ENCODE assay signal across 9 cellular contexts in genomic region chr20:16701296-16701695, GRCh38. TPM values are rescaled to one million over a fixed set of nuclear protein-coding genes. Genes with fewer than 3 reads are reported as not detected.
DNase-seq lines count a peak whose midpoint lies in the region; ATAC-seq, FAIRE-seq and TF ChIP-seq lines count a peak whose summit lies in the region.
"Had no signal": no experiment of that assay in that cellular context is flagged by ENCODE, and none has a peak within 500 bp of the region (broad histone marks: within the 10 kb centered on the region; RNA-seq: fewer than 3 reads in every experiment).

No MANE protein-coding gene starts in this region.

- TF ChIP-seq POLR2A in H1 (IDR thresholded peaks at IDR 0.05; ENCODE audit: control extremely low read depth in 1 of 2, low read depth in 2 of 2, low read length in 2 of 2) = no peak
- no peak for TF ChIP-seq POLR2A in heart left ventricle (IDR thresholded peaks at IDR 0.05)

- CTCF ChIA-PET in H1 (lab: Charles Lee; ENCODE audit: partially characterized antibody) = interaction anchor here (0.7 to 3.5 kb wide), 8 partner anchors 9 to 167 kb away, joined by 3 to 22 read pairs (median 3); no protein-coding TSS in a partner anchor

- peak; percentile 49 to 67 for TF ChIP-seq RAD21 in H1 (IDR thresholded peaks at IDR 0.05 in 1 of 2, conservative IDR thresholded peaks at IDR 0.05 in 1 of 2; ENCODE audit: low read depth in 2 of 2, low read length in 2 of 2)

- H3K9me3 ChIP-seq in BE2C = no peaks in the 10 kb centered on the region
- peaks cover 0 to 6% of the 10 kb centered on the region in 2 experiments; a peak in 3 of 4 replicates for H3K9me3 ChIP-seq in H1 (ENCODE audit: insufficient read depth in 2 of 2, low read depth in 1 of 2, low read length in 1 of 2)
- H3K9me3 ChIP-seq in upper lobe of right lung = no peaks in the 10 kb centered on the region
- H3K9me3 ChIP-seq in heart left ventricle = no peaks in the 10 kb centered on the region

- no peak overlapping the region for H3K4me3 ChIP-seq in BE2C (ENCODE audit: low read depth, low read length)
- no peak overlapping the region for H3K4me3 ChIP-seq in H1 (ENCODE audit: extremely low read depth in 1 of 4, insufficient read depth in 2 of 4, low read depth in 3 of 4, low read length in 4 of 4)
- no peak overlapping the region for H3K4me3 ChIP-seq in upper lobe of right lung
- H3K4me3 ChIP-seq in heart left ventricle = no peak overlapping the region

- TF ChIP-seq CTCF in BE2C (IDR thresholded peaks at IDR 0.05; ENCODE audit: low read depth, low read length) = peak; percentile 55
- peak; percentile 43 for TF ChIP-seq CTCF in GM13976 (IDR thresholded peaks at IDR 0.05; ENCODE audit: borderline replicate concordance, control extremely low read depth, extremely low read depth, insufficient read depth, missing control alignments)
- peak; percentile 49 to 69 (median 55) for TF ChIP-seq CTCF in H1 (IDR thresholded peaks at IDR 0.05; ENCODE audit: control extremely low read depth in 1 of 3, insufficient read depth in 1 of 3, low read depth in 1 of 3, low read length in 3 of 3)
- TF ChIP-seq CTCF in upper lobe of right lung (IDR thresholded peaks at IDR 0.05) = peak; percentile 41
- TF ChIP-seq CTCF in heart left ventricle (IDR thresholded peaks at IDR 0.05) = peak in 5 of 12 donors; percentile 13 to 34 (median 18)

- WGBS in H1 (ENCODE audit: extremely low coverage in 1 of 2, insufficient coverage in 1 of 2, insufficient read length in 1 of 2, insufficient replicate concordance in 2 of 2, low coverage in 1 of 2, low lambda C conversion rate in 2 of 2, missing lambda C conversion rate in 1 of 2), 2 experiments = 90% methylated on average over 3 of the region's 3 CpGs; no CpG with 5 or more reads in 1 of the 2 experiments
- WGBS in heart left ventricle, 4 donors = 54 to 83% (median 72%) methylated on average over 3 of the region's 3 CpGs

- TF ChIP-seq EP300 in H1 (IDR thresholded peaks at IDR 0.05; ENCODE audit: borderline replicate concordance in 1 of 2, low read depth in 2 of 2, low read length in 2 of 2) = no peak

- no peak overlapping the region for H2BK15ac ChIP-seq in H1 (ENCODE audit: low read length)

- H3K23ac ChIP-seq in H1 (ENCODE audit: insufficient read length) = no peak overlapping the region

- H3K4me1 ChIP-seq in BE2C = no peaks in the 10 kb centered on the region
- H3K4me1 ChIP-seq in H1 (replicated peaks in 1 of 4; ENCODE audit: control insufficient read depth in 3 of 4, insufficient read depth in 4 of 4, low read length in 3 of 4) = no peaks in the 10 kb centered on the region
- no peaks in the 10 kb centered on the region for H3K4me1 ChIP-seq in upper lobe of right lung
- no peaks in the 10 kb centered on the region for H3K4me1 ChIP-seq in heart left ventricle

- H2BK20ac ChIP-seq in H1 (ENCODE audit: low read length) = no peak overlapping the region

- H3K27me3 ChIP-seq in BE2C (no peaks in the 10 kb centered on the region), H1 (replicated peaks in 1 of 4; ENCODE audit: control insufficient read depth in 3 of 4, extremely low read depth in 1 of 4, insufficient read depth in 3 of 4, low read length in 3 of 4) (no peaks in the 10 kb centered on the region), upper lobe of right lung (no peaks in the 10 kb centered on the region), heart left ventricle (peaks cover 0 to 5% (median 0%) of the 10 kb centered on the region in 9 donors)

- no peaks in the 10 kb centered on the region for H3K79me1 ChIP-seq in H1 (ENCODE audit: low read depth, low read length)

- no peak overlapping the region for H3K4me2 ChIP-seq in H1 (ENCODE audit: insufficient read depth in 1 of 2, low read depth in 2 of 2, low read length in 2 of 2)

- H3K14ac ChIP-seq in H1 (ENCODE audit: insufficient read length) = no peak overlapping the region

- H3K27ac ChIP-seq in H1 (ENCODE audit: low read depth, low read length) (no peak overlapping the region), upper lobe of right lung (no peak overlapping the region), heart left ventricle (no peak overlapping the region)

- no peak overlapping the region for H2BK12ac ChIP-seq in H1 (ENCODE audit: low read depth, low read length)

- DNase-seq in BE2C (peak; percentile 34), GM13976 (ENCODE audit: low spot score) (no peak), NCI-H345 (lab: John Stamatoyannopoulos, UW) (peak; percentile 32), H1 (ENCODE audit: low read depth in 1 of 2, low spot score in 2 of 2) (no peak), upper lobe of right lung (no peak), DMS153 (lab: John Stamatoyannopoulos, UW) (no peak), amniotic stem cell (lab: John Stamatoyannopoulos, UW) (no peak), heart left ventricle (no peak)

- POLR2A ChIA-PET in H1 (lab: Charles Lee; ENCODE audit: partially characterized antibody) = no interaction called here

- H2BK120ac ChIP-seq in H1 (replicated peaks; ENCODE audit: low read depth, low read length) = no peak overlapping the region

- H3K79me2 ChIP-seq in H1 (ENCODE audit: control insufficient read depth in 1 of 2, insufficient read depth in 2 of 2, low read length in 2 of 2) = no peaks in the 10 kb centered on the region

- H3K4ac ChIP-seq in H1 (replicated peaks; ENCODE audit: insufficient read length, low read depth, low read length) = no peak overlapping the region

- in situ Hi-C loops in GM13976 (cut with MboI; ENCODE audit: low sequenced_read_pairs, unreplicated experiment) = no loop called here

- H4K8ac ChIP-seq in H1 (ENCODE audit: extremely low read depth, insufficient read depth, low read length) = no peak overlapping the region

- peak; percentile 13 for FAIRE-seq in H1 (lab: Jason Lieb, UNC)

- H3K9ac ChIP-seq in H1 (replicated peaks in 1 of 4; ENCODE audit: extremely low read depth in 1 of 4, low read depth in 3 of 4, low read length in 3 of 4) = no peak overlapping the region

- H4K20me1 ChIP-seq in H1 (replicated peaks in 1 of 2; ENCODE audit: control insufficient read depth in 1 of 2, insufficient read depth in 2 of 2, low read length in 2 of 2) = no peaks in the 10 kb centered on the region

- peak; percentile 24 for ATAC-seq in upper lobe of right lung
- ATAC-seq in heart left ventricle = no peak

- intact Hi-C loops in upper lobe of right lung (cut with DNase I) (no loop called here), heart left ventricle (cut with DNase I) (loop anchor here in 5 of 10 donors (5.0 to 10.0 kb wide), 2 partner anchors 61 to 64 kb away; no protein-coding TSS in a partner anchor)

- no peak overlapping the region for H4K91ac ChIP-seq in H1 (replicated peaks; ENCODE audit: insufficient read length, low read length)

- no peak overlapping the region for H2BK5ac ChIP-seq in H1 (ENCODE audit: low read depth, low read length)

- H2AK5ac ChIP-seq in H1 (ENCODE audit: low read depth, low read length) = no peak overlapping the region

- no peaks in the 10 kb centered on the region for H3K23me2 ChIP-seq in H1 (ENCODE audit: low read depth, low read length)

- H3K18ac ChIP-seq in H1 (ENCODE audit: extremely low read depth, low read length) = no peak overlapping the region

- no peak overlapping the region for H4K5ac ChIP-seq in H1 (ENCODE audit: insufficient read length, low read depth, low read length)

- H3K56ac ChIP-seq in H1 (replicated peaks; ENCODE audit: insufficient read length, low read depth, low read length) = no peak overlapping the region

- H3K36me3 ChIP-seq in BE2C (no peaks in the 10 kb centered on the region), H1 (ENCODE audit: control insufficient read depth in 2 of 4, insufficient read depth in 4 of 4, low read length in 3 of 4) (no peaks in the 10 kb centered on the region), upper lobe of right lung (no peaks in the 10 kb centered on the region), heart left ventricle (no peaks in the 10 kb centered on the region)

- H2AFZ ChIP-seq in H1 (ENCODE audit: low read length) = no peak overlapping the region

TF ChIP-seq in H1, 55 proteins besides CTCF, POLR2A, EP300 and RAD21:
- no peak for TF ChIP-seq SUZ12 (IDR thresholded peaks at IDR 0.05; ENCODE audit: low read length)
- no peak for TF ChIP-seq TAF1 (IDR thresholded peaks at IDR 0.05; ENCODE audit: low read depth, low read length)
- TF ChIP-seq CHD2 (IDR thresholded peaks at IDR 0.05; ENCODE audit: low read length) = no peak
- TF ChIP-seq BACH1 (IDR thresholded peaks at IDR 0.05; ENCODE audit: low read length) = no peak
- TF ChIP-seq ZNF274 (IDR thresholded peaks at IDR 0.05; ENCODE audit: borderline replicate concordance, extremely low read depth, low read length) = no peak
- no peak for TF ChIP-seq MAFK (IDR thresholded peaks at IDR 0.05; ENCODE audit: low read depth, low read length)

RNA-seq across cellular contexts. Expression of gene SNRPB2, which starts 28.5 kb away (rescaled TPM):
- 144 TPM for polyA plus RNA-seq in BE2C (2012; ENCODE audit: insufficient read depth, insufficient read length, low read depth)
- 99.6 and 102 TPM in 2 replicates for total RNA-seq in H1 (2021; fragmentation: NEBNext Ultra II Directional; extraction: Animal tissue kit (Norgen Biotek cat#: 25700))
- polyA plus RNA-seq in H1 (2011; rRNA removed) = 27.2 and 49.4 TPM in 2 replicates
- polyA plus RNA-seq in H1 (2011; cell fraction: cytosol; rRNA removed) = 73.4 TPM
- 8.1 TPM for polyA plus RNA-seq in H1 (2011; cell fraction: nucleus; rRNA removed)
- 59.4 to 113 TPM (median 69.6 TPM) in 4 replicates for polyA plus RNA-seq in H1 (2012, experiment 1 of 2)
- polyA plus RNA-seq in H1 (2012, experiment 2 of 2) = 11.2 TPM
- polyA plus RNA-seq in H1 (2013, experiment 1 of 2) = 173 TPM
- 174 TPM for polyA plus RNA-seq in H1 (2013, experiment 2 of 2)
- 16.8 and 19.6 TPM in 2 replicates for polyA minus RNA-seq in H1 (2011; rRNA and poly(A)+ RNA removed)
- 21.1 TPM for polyA minus RNA-seq in H1 (2011; cell fraction: cytosol; rRNA and poly(A)+ RNA removed)
- 19.5 TPM for polyA minus RNA-seq in H1 (2011; cell fraction: nucleus; rRNA and poly(A)+ RNA removed)
- 39.5 TPM for total RNA-seq in upper lobe of right lung
- total RNA-seq in heart left ventricle = 10 to 100 TPM; 20.2 to 39.6 (median 31.3) TPM
- 10 to 100 TPM; 41.9 to 60.9 TPM for polyA plus RNA-seq in heart left ventricle

RNA-seq across cellular contexts. Expression of gene OTOR, which starts 46.9 kb away (rescaled TPM):
- polyA plus RNA-seq in BE2C (2012; ENCODE audit: insufficient read depth, insufficient read length, low read depth) = 0.42 TPM
- total RNA-seq in H1 (2021; fragmentation: NEBNext Ultra II Directional; extraction: Animal tissue kit (Norgen Biotek cat#: 25700)) = not detected in 2 replicates
- not detected in 2 replicates for polyA plus RNA-seq in H1 (2011; rRNA removed)
- polyA plus RNA-seq in H1 (2011; cell fraction: cytosol; rRNA removed) = not detected
- polyA plus RNA-seq in H1 (2011; cell fraction: nucleus; rRNA removed) = not detected
- not detected in 4 replicates for polyA plus RNA-seq in H1 (2012, experiment 1 of 2)
- polyA plus RNA-seq in H1 (2012, experiment 2 of 2) = not detected
- not detected for polyA plus RNA-seq in H1 (2013, experiment 1 of 2)
- polyA plus RNA-seq in H1 (2013, experiment 2 of 2) = not detected
- not detected in 2 replicates for polyA minus RNA-seq in H1 (2011; rRNA and poly(A)+ RNA removed)
- polyA minus RNA-seq in H1 (2011; cell fraction: cytosol; rRNA and poly(A)+ RNA removed) = not detected
- polyA minus RNA-seq in H1 (2011; cell fraction: nucleus; rRNA and poly(A)+ RNA removed) = not detected
- not detected for total RNA-seq in upper lobe of right lung
- total RNA-seq in heart left ventricle = not detected
- not detected for polyA plus RNA-seq in heart left ventricle
- total RNA-seq: skeletal muscle tissue had no signal

Comparison
In these comparisons a context has a peak if more than half of its experiments do, and no peak if none do; other contexts are left out.
1. DNase-seq: peak in BE2C (single experiment) and NCI-H345 (single experiment); none in GM13976 (single experiment), H1 (0 of 2), upper lobe of right lung (single experiment), DMS153 (single experiment), amniotic stem cell (single experiment) and heart left ventricle (0 of 5).